ENCODE assay signal across 12 cellular contexts in the genomic region with DNA sequence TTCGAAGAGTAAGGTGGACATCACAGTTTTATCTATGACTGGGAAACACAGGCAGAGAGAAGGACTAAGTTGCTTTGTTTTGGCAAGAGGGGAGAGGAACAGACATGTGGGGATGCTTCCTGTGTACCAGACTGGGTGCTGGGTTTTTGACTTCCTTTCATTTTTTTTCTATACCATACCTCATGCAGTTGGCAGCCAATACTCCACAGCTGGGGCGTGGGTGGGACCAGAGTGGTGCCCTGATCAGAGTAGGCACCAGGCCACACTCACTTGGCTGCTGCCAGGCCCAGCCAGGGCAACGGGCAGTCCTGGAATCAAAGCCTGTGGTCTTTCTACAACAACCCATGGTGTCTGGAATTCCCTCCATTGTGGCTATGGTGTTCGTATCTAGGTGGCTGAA. TPM values are rescaled to one million over a fixed set of nuclear protein-coding genes. Genes with fewer than 3 reads are reported as not detected.
DNase-seq lines count a peak whose midpoint lies in the region; ATAC-seq and TF ChIP-seq lines count a peak whose summit lies in the region.
"Had no signal": no experiment of that assay in that cellular context is flagged by ENCODE, and none has a peak within 500 bp of the region (broad histone marks: within the 10 kb centered on the region; RNA-seq: fewer than 3 reads in every experiment).

No MANE protein-coding gene starts in this region.

- no peak overlapping the region for H3K4me3 Mint-ChIP-seq in stimulated activated naive B cell treated with anti-CD40 and anti-IgM and Interleukin-4, amounts not matched to agents 10 μg/mL and 1 μg/mL and 100 μg/mL, for 72 hours
- no peak overlapping the region for H3K4me3 Mint-ChIP-seq in T-helper 2 cell treated with Interferon-gamma antibody and Interleukin-4, amounts not matched to agents 5 μg/mL and 100 μg/mL, for 36 hours

- H3K4me3 ChIP-seq in BLaER1 treated with 17β-estradiol and CSF1 and Interleukin-3, amounts not matched to agents 10 nM and 100 nM: peak overlapping the region in 1 of 10 experiments; percentile 2; a peak in 1 of 20 replicates
- H3K4me3 ChIP-seq in MG63 (no peak overlapping the region), fibroblast of lung (replicated peaks in 1 of 4; ENCODE audit: control extremely low read depth in 1 of 4, insufficient read depth in 1 of 4, low read depth in 3 of 4, low read length in 4 of 4) (no peak overlapping the region), prostate gland (no peak overlapping the region)

- H3K9me3 Mint-ChIP-seq in stimulated activated naive B cell treated with anti-CD40 and anti-IgM and Interleukin-4, amounts not matched to agents 10 μg/mL and 1 μg/mL and 100 μg/mL, for 72 hours: peaks cover 0 to 3% of the 10 kb centered on the region in 2 donors
- no peaks in the 10 kb centered on the region for H3K9me3 Mint-ChIP-seq in T-helper 2 cell treated with Interferon-gamma antibody and Interleukin-4, amounts not matched to agents 5 μg/mL and 100 μg/mL, for 36 hours

- peak overlapping the region in 1 of 11 experiments; percentile 39; a peak in 2 of 22 replicates for H3K9ac ChIP-seq in BLaER1 treated with 17β-estradiol and CSF1 and Interleukin-3, amounts not matched to agents 10 nM and 100 nM
- H3K9ac ChIP-seq in fibroblast of lung (ENCODE audit: insufficient read depth, low read length): peak overlapping the region; percentile 27

- WGBS in prostate gland: 79% methylated on average over 4 of the region's 4 CpGs

- DNase-seq in MG63 (peak; percentile 92), fibroblast of lung (ENCODE audit: low read depth in 2 of 2) (peak in 1 of 2 donors; percentile 31), prostate gland (ENCODE audit: low spot score) (no peak)
- DNase-seq in activated CD8-positive, alpha-beta memory T cell treated with anti-CD3 and anti-CD28 coated beads, Interleukin-2, amount 50 U/mL, for 4 hours: no peak
- no peak for DNase-seq in stimulated activated naive B cell treated with anti-CD40 and anti-IgM and Interleukin-4, amounts not matched to agents 10 μg/mL and 1 μg/mL and 100 μg/mL, for 72 hours
- no peak for DNase-seq in central memory CD4-positive, alpha-beta T cell
- no peak for DNase-seq in T-helper 2 cell treated with Interferon-gamma antibody and Interleukin-4, amounts not matched to agents 5 μg/mL and 100 μg/mL, for 36 hours (ENCODE audit: low spot score)
- DNase-seq: activated gamma-delta T cell treated with Interleukin-2 at 50 U/mL for 16 hours, COR-L47, islet precursor cell had no signal

- peaks cover 0 to 2% of the 10 kb centered on the region in 2 donors for H3K36me3 Mint-ChIP-seq in stimulated activated naive B cell treated with anti-CD40 and anti-IgM and Interleukin-4, amounts not matched to agents 10 μg/mL and 1 μg/mL and 100 μg/mL, for 72 hours
- no peaks in the 10 kb centered on the region for H3K36me3 Mint-ChIP-seq in T-helper 2 cell treated with Interferon-gamma antibody and Interleukin-4, amounts not matched to agents 5 μg/mL and 100 μg/mL, for 36 hours (ENCODE audit: low read depth)

- intact Hi-C loops in prostate gland (cut with DNase I): loop anchor here (5.0 kb wide), 3 partner anchors 42 to 148 kb away; no protein-coding TSS in a partner anchor

- peaks cover 0 to 7% of the 10 kb centered on the region in 2 donors for H3K4me1 Mint-ChIP-seq in stimulated activated naive B cell treated with anti-CD40 and anti-IgM and Interleukin-4, amounts not matched to agents 10 μg/mL and 1 μg/mL and 100 μg/mL, for 72 hours
- H3K4me1 Mint-ChIP-seq in T-helper 2 cell treated with Interferon-gamma antibody and Interleukin-4, amounts not matched to agents 5 μg/mL and 100 μg/mL, for 36 hours (ENCODE audit: low read depth): peaks cover 2% of the 10 kb centered on the region

- no peak for TF ChIP-seq CTCF in fibroblast of lung (conservative IDR thresholded peaks at IDR 0.05 in 1 of 2, IDR thresholded peaks at IDR 0.05 in 1 of 2; ENCODE audit: low read depth in 1 of 2, low read length in 2 of 2)
- no peak for TF ChIP-seq CTCF in prostate gland (IDR thresholded peaks at IDR 0.05)

- no peak overlapping the region for H2AFZ ChIP-seq in fibroblast of lung (ENCODE audit: low read length)

- H3K36me3 ChIP-seq in BLaER1 treated with 17β-estradiol and CSF1 and Interleukin-3, amounts not matched to agents 10 nM and 100 nM: peaks cover 0 to 36% (median 9%) of the 10 kb centered on the region in 11 experiments; a peak in 13 of 22 replicates
- no peaks in the 10 kb centered on the region for H3K36me3 ChIP-seq in MG63
- H3K36me3 ChIP-seq in fibroblast of lung (ENCODE audit: control insufficient read depth, insufficient read depth, low read length): no peaks in the 10 kb centered on the region
- H3K36me3 ChIP-seq in prostate gland: no peaks in the 10 kb centered on the region

- H3K9me3 ChIP-seq in BLaER1 treated with 17β-estradiol and CSF1 and Interleukin-3, amounts not matched to agents 10 nM and 100 nM (replicated peaks in 1 of 11): peaks cover 21 to 53% (median 49%) of the 10 kb centered on the region in 11 experiments
- no peaks in the 10 kb centered on the region; the same call in 1 of the 2 replicates for H3K9me3 ChIP-seq in MG63
- H3K9me3 ChIP-seq in fibroblast of lung (ENCODE audit: control insufficient read depth, insufficient read depth, low read depth, low read length): no peaks in the 10 kb centered on the region
- H3K9me3 ChIP-seq in prostate gland: no peaks in the 10 kb centered on the region

- H3K27ac ChIP-seq in BLaER1 treated with 17β-estradiol and CSF1 and Interleukin-3, amounts not matched to agents 10 nM and 100 nM: peak overlapping the region in 9 of 11 experiments; percentile 20 to 61 (median 40); a peak in 13 of 22 replicates
- peak overlapping the region; percentile 90 for H3K27ac ChIP-seq in fibroblast of lung (ENCODE audit: insufficient read depth, low read length)
- peak overlapping the region; percentile 59 to 67 for H3K27ac ChIP-seq in prostate gland

- H4K20me1 ChIP-seq in BLaER1 treated with 17β-estradiol and CSF1 and Interleukin-3, amounts not matched to agents 10 nM and 100 nM: peaks cover 39 to 93% (median 81%) of the 10 kb centered on the region in 11 experiments; a peak in 21 of 22 replicates
- no peaks in the 10 kb centered on the region for H4K20me1 ChIP-seq in fibroblast of lung (ENCODE audit: control insufficient read depth, extremely low read depth, insufficient read depth, low read length)

- no peaks in the 10 kb centered on the region for H3K27me3 ChIP-seq in BLaER1 treated with 17β-estradiol and CSF1 and Interleukin-3, amounts not matched to agents 10 nM and 100 nM
- H3K27me3 ChIP-seq in MG63: no peaks in the 10 kb centered on the region
- no peaks in the 10 kb centered on the region for H3K27me3 ChIP-seq in fibroblast of lung (ENCODE audit: control insufficient read depth, insufficient read depth, low read length)
- H3K27me3 ChIP-seq in prostate gland (replicated peaks; ENCODE audit: insufficient read depth): no peaks in the 10 kb centered on the region

- peak overlapping the region; percentile 44 to 78 (median 66) for H3K4me2 ChIP-seq in BLaER1 treated with 17β-estradiol and CSF1 and Interleukin-3, amounts not matched to agents 10 nM and 100 nM
- H3K4me2 ChIP-seq in fibroblast of lung (ENCODE audit: extremely low read depth, insufficient read depth, low read length): peak overlapping the region; percentile 78

- no peak for TF ChIP-seq POLR2A in prostate gland (IDR thresholded peaks at IDR 0.05)

- peaks cover 59% of the 10 kb centered on the region for H3K79me2 ChIP-seq in fibroblast of lung (ENCODE audit: control insufficient read depth, insufficient read depth, low read length)

- no peaks in the 10 kb centered on the region for H3K27me3 Mint-ChIP-seq in stimulated activated naive B cell treated with anti-CD40 and anti-IgM and Interleukin-4, amounts not matched to agents 10 μg/mL and 1 μg/mL and 100 μg/mL, for 72 hours
- H3K27me3 Mint-ChIP-seq in T-helper 2 cell treated with Interferon-gamma antibody and Interleukin-4, amounts not matched to agents 5 μg/mL and 100 μg/mL, for 36 hours (ENCODE audit: low read depth): peaks cover 20% of the 10 kb centered on the region

- no peak for ATAC-seq in stimulated activated naive B cell treated with anti-CD40 and anti-IgM and Interleukin-4, amounts not matched to agents 10 μg/mL and 1 μg/mL and 100 μg/mL, for 72 hours (replicated peaks)
- ATAC-seq: Panc1 had no signal

- peaks cover 31 to 60% (median 47%) of the 10 kb centered on the region in 10 experiments for H3K4me1 ChIP-seq in BLaER1 treated with 17β-estradiol and CSF1 and Interleukin-3, amounts not matched to agents 10 nM and 100 nM
- H3K4me1 ChIP-seq in fibroblast of lung (ENCODE audit: control insufficient read depth, extremely low read depth, insufficient read depth, low read length) (peaks cover 30% of the 10 kb centered on the region), prostate gland (replicated peaks) (no peaks in the 10 kb centered on the region)

- no peak overlapping the region for H3K27ac Mint-ChIP-seq in stimulated activated naive B cell treated with anti-CD40 and anti-IgM and Interleukin-4, amounts not matched to agents 10 μg/mL and 1 μg/mL and 100 μg/mL, for 72 hours
- no peak overlapping the region for H3K27ac Mint-ChIP-seq in T-helper 2 cell treated with Interferon-gamma antibody and Interleukin-4, amounts not matched to agents 5 μg/mL and 100 μg/mL, for 36 hours

RNA-seq across cellular contexts. Expression of a gene that starts 45.2 kb away (rescaled TPM):
- 0.22 and 0.82 TPM in 2 replicates for total RNA-seq in MG63 (2014; rRNA removed; shearing (Covaris generic); ENCODE audit: low replicate concordance)
- total RNA-seq in fibroblast of lung (6.7 and 10.1 TPM in 2 replicates), prostate gland (10 to 100 TPM in 1 of 2 donors, 1 to 10 TPM in 1; 1.4 to 17.0 TPM)
- polyA plus RNA-seq in fibroblast of lung: 8.3 and 9.5 TPM in 2 replicates
- polyA plus RNA-seq in fibroblast of lung (2012): 13.3 and 14.8 TPM in 2 replicates
- 16.0 and 21.7 TPM in 2 replicates for polyA minus RNA-seq in fibroblast of lung (ENCODE audit: low replicate concordance)

Comparison
In these comparisons a context has a peak if more than half of its experiments do, and no peak if none do; other contexts are left out.
1. H3K27ac ChIP-seq: peak in every context shown above with its lines; median percentile 90 in fibroblast of lung; 63 in prostate gland; 40 in BLaER1 treated with 17β-estradiol and CSF1 and Interleukin-3, amounts not matched to agents 10 nM and 100 nM.